Comparison of ENCODE assay signal across 1 cellular context in the genomic region with DNA sequence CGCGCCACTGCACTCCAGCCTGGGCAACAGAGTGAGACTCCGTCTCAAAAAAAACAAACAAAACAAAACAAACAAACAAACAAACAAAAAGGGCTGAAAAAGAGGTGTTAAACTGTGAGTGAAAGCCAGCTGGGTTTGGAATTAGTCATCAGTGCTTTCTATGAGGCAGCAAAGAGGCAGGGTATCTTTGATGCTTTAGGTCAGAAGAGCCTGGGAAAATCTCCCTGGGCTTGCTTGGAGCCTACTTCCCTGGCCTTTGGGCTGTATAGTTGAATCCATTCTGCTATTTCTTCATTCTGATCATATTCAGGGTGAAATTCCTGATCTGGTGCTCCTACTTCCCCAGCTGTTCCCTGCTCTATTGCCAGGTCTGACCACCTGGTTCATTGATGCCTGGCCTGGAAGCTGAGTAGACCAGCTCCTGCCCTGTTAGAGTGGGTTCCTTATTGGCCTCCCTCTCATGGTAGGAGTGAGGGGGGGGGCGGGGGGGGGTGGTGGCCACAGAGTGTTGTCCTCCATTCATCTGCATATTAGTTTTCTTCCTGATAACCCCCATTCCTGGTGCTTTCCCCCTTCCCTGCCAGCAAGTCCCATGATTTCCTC.
TF ChIP-seq lines count a peak whose summit lies in the region.

No MANE protein-coding gene starts in this region.

TF ChIP-seq in IMR-90, 13 proteins besides CTCF, POLR2A, EP300 and RAD21 (continued from another document):
- TF ChIP-seq, protein P1, sequence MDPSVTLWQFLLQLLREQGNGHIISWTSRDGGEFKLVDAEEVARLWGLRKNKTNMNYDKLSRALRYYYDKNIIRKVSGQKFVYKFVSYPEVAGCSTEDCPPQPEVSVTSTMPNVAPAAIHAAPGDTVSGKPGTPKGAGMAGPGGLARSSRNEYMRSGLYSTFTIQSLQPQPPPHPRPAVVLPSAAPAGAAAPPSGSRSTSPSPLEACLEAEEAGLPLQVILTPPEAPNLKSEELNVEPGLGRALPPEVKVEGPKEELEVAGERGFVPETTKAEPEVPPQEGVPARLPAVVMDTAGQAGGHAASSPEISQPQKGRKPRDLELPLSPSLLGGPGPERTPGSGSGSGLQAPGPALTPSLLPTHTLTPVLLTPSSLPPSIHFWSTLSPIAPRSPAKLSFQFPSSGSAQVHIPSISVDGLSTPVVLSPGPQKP (IDR thresholded peaks at IDR 0.05; ENCODE audit: borderline replicate concordance, low read depth, low read length) = no peak
- TF ChIP-seq MXI1 (IDR thresholded peaks at IDR 0.05; ENCODE audit: borderline replicate concordance, low read depth, low read length) (no peak), RCOR1 (IDR thresholded peaks at IDR 0.05; ENCODE audit: insufficient replicate concordance, low read length) (no peak), CHD1 (IDR thresholded peaks at IDR 0.05; ENCODE audit: low read depth, low read length) (no peak)
